22 cellular contexts compared by ENCODE assay signal in the genomic region with DNA sequence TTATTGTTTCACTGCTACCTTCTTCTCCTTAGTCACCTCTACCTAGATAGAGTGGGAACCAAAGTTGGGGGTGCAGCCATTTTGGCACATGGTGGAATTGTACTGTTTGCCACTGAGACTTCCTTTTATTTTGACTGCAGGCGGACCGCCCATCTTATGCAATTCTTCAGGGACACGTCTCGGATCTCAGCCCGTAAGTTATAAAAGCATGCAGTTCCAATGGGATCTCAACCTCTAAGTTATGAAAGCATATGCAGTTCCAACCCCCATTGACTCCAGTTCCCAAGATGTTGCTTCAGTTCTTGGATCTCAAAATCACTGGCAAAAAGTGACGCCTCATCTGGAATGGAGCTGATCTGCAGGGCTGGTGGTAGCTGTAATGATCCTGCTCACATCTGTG. TPM values are rescaled to one million over a fixed set of nuclear protein-coding genes. Genes with fewer than 3 reads are reported as not detected.
DNase-seq lines count a peak whose midpoint lies in the region; ATAC-seq and TF ChIP-seq lines count a peak whose summit lies in the region.
"Had no signal": no experiment of that assay in that cellular context is flagged by ENCODE, and none has a peak within 500 bp of the region (broad histone marks: within the 10 kb centered on the region; RNA-seq: fewer than 3 reads in every experiment).

No MANE protein-coding gene starts in this region.

- ATAC-seq in Right ventricle myocardium superior (ENCODE audit: poor library complexity) (peak; percentile 20), Right ventricle myocardium inferior (no peak), HG02981 (IDR thresholded peaks at IDR 0.05; ENCODE audit: unreplicated experiment) (no peak), GM19467 (IDR thresholded peaks at IDR 0.05; ENCODE audit: unreplicated experiment) (no peak)
- ATAC-seq: A549, GM12878 had no signal

- no peak for TF ChIP-seq CTCF in fibroblast of the aortic adventitia (IDR thresholded peaks at IDR 0.05; ENCODE audit: insufficient read depth, low read length)

- no peak overlapping the region for H3K4me3 ChIP-seq in fibroblast of the aortic adventitia (ENCODE audit: low read depth, low read length)
- H3K4me3 ChIP-seq: A549; BLaER1 treated with 17β-estradiol and CSF1 and Interleukin-3, amounts not matched to agents 10 nM and 100 nM; GM12878 had no signal

- intact Hi-C loops in Right ventricle myocardium superior (cut with DNase I), result no loop called here
- intact Hi-C loops in Right ventricle myocardium inferior (cut with DNase I), result no loop called here

- DNase-seq in Right ventricle myocardium superior (no peak), Right ventricle myocardium inferior (ENCODE audit: missing footprints) (no peak), fibroblast of the aortic adventitia (ENCODE audit: low read depth) (peak; percentile 2), stromal cell of bone marrow (ENCODE audit: low read depth) (peak; percentile 25), SIG-M5 treated with dmso at 0.1 percent for 504 hours (lab: John Stamatoyannopoulos, UW; ENCODE audit: unreplicated experiment) (no peak)
- DNase-seq: AML-193; CD4-positive, alpha-beta T cell; CD8-positive, alpha-beta memory T cell; COR-L47; DMS 273 treated with DMSO at 0.1 percent for 48 hours; DMS153; DMS53; DMS79; DND-41; EL; GDM1 had no signal

RNA-seq across cellular contexts. Expression of a gene that starts 41.2 kb away (rescaled TPM):
- 0.05 TPM for total RNA-seq in Right ventricle myocardium superior
- total RNA-seq in Right ventricle myocardium inferior, result 0.08 TPM
- 0.18 and 0.25 TPM in 2 replicates for total RNA-seq in fibroblast of the aortic adventitia (ENCODE audit: low replicate concordance)
- total RNA-seq: B cell; CD8-positive, alpha-beta memory T cell; GM12878 had no signal

Comparison
In these comparisons a context has a peak if more than half of its experiments do, and no peak if none do; other contexts are left out.
1. DNase-seq: peak in fibroblast of the aortic adventitia (single experiment) and stromal cell of bone marrow (single experiment); none in Right ventricle myocardium superior (single experiment), Right ventricle myocardium inferior (single experiment) and SIG-M5 treated with dmso at 0.1 percent for 504 hours (single experiment).